Comparison of ENCODE assay signal across 22 cellular contexts in genomic region chr4:97144199-97144598, GRCh38.
"Had no signal": no experiment of that assay in that cellular context is flagged by ENCODE, and none has a peak within 500 bp of the region (broad histone marks: within the 10 kb centered on the region; RNA-seq: fewer than 3 reads in every experiment).

No MANE protein-coding gene starts in this region.

- H3K9me3 ChIP-seq: ovary, thoracic aorta, tibial artery, upper lobe of right lung had no signal

- ATAC-seq: natural killer cell treated with Interleukin-12 subunit alpha and Interleukin-12 subunit beta and Interleukin-15 and Interleukin-18, amount 100 ng/mL, for 72 hours; right cardiac atrium; sciatic nerve; stimulated activated effector memory CD8-positive, alpha-beta T cell treated with anti-CD3 and anti-CD28 coated beads, Interleukin-12 subunit alpha, Interleukin-12 subunit beta, amount 100 ng/mL, for 72 hours; upper lobe of right lung had no signal

- H3K4me3 ChIP-seq: left ventricle myocardium inferior, lung, ovary, skin epidermis, suprapubic skin, thoracic aorta, tibial artery, upper lobe of right lung had no signal

- DNase-seq: hypothalamus; islet precursor cell; left ventricle myocardium inferior; mesendoderm; naive B cell; ovary; right cardiac atrium; stimulated activated CD4-positive, alpha-beta T cell treated with anti-CD3 and anti-CD28 coated beads, Interleukin-12 subunit alpha, Interleukin-12 subunit beta, amount 100 ng/mL, for 4 hours; stimulated activated CD4-positive, alpha-beta T cell treated with anti-CD3 and anti-CD28 coated beads, Interleukin-15, amount 100 ng/mL, for 24 hours; stimulated activated CD4-positive, alpha-beta T cell treated with anti-CD3 and anti-CD28 coated beads, Interleukin-2, amount 100 ng/mL, for 24 hours; stimulated activated CD4-positive, alpha-beta T cell treated with anti-CD3 and anti-CD28 coated beads, Interleukin-4, amount 100 ng/mL, for 24 hours; stimulated activated naive CD4-positive, alpha-beta T cell; tibial artery; trophoblast cell; upper lobe of right lung had no signal

- H3K4me1 ChIP-seq: left ventricle myocardium inferior, suprapubic skin, tibial artery, upper lobe of right lung had no signal

- H3K27ac ChIP-seq: left ventricle myocardium inferior, ovary, skin epidermis, suprapubic skin, thoracic aorta, tibial artery, upper lobe of right lung had no signal

- H3K36me3 ChIP-seq: left ventricle myocardium inferior, ovary, suprapubic skin, thoracic aorta, tibial artery, upper lobe of right lung had no signal

- H3K27me3 ChIP-seq: ovary, suprapubic skin, tibial artery, upper lobe of right lung had no signal
